1 cellular context compared by ENCODE assay signal in the genomic region with DNA sequence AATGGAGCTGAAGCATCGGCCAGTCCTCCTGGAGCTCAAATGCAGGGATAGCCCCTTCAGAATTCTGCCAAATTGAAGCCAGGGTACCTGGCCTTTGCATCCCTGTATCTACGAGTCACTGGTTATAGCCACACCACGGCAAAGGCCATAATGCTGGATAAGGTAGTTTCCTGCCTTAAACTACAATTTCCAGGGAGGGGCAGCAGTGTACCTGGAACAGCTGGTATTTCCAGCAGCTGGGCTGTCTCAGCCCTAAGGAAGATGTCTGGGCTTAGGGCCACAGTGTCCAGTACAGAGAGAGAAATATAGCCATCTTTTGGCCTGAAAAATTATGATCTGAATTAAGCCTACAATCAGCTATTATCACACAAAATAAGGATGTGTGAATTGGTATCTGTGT.
TF ChIP-seq lines count a peak whose summit lies in the region.

No MANE protein-coding gene starts in this region.

TF ChIP-seq in GM23338, 12 proteins besides CTCF, POLR2A, EP300 and RAD21:
- TF ChIP-seq ZNF462 (CRISPR knock-in tag; IDR thresholded peaks at IDR 0.05), result no peak
- no peak for TF ChIP-seq POLR2AphosphoS5 (IDR thresholded peaks at IDR 0.05; ENCODE audit: low read depth)
- TF ChIP-seq NANOG (IDR thresholded peaks at IDR 0.05; ENCODE audit: borderline replicate concordance), result no peak
- no peak for TF ChIP-seq ETS1 (IDR thresholded peaks at IDR 0.05)
- TF ChIP-seq, protein P1, sequence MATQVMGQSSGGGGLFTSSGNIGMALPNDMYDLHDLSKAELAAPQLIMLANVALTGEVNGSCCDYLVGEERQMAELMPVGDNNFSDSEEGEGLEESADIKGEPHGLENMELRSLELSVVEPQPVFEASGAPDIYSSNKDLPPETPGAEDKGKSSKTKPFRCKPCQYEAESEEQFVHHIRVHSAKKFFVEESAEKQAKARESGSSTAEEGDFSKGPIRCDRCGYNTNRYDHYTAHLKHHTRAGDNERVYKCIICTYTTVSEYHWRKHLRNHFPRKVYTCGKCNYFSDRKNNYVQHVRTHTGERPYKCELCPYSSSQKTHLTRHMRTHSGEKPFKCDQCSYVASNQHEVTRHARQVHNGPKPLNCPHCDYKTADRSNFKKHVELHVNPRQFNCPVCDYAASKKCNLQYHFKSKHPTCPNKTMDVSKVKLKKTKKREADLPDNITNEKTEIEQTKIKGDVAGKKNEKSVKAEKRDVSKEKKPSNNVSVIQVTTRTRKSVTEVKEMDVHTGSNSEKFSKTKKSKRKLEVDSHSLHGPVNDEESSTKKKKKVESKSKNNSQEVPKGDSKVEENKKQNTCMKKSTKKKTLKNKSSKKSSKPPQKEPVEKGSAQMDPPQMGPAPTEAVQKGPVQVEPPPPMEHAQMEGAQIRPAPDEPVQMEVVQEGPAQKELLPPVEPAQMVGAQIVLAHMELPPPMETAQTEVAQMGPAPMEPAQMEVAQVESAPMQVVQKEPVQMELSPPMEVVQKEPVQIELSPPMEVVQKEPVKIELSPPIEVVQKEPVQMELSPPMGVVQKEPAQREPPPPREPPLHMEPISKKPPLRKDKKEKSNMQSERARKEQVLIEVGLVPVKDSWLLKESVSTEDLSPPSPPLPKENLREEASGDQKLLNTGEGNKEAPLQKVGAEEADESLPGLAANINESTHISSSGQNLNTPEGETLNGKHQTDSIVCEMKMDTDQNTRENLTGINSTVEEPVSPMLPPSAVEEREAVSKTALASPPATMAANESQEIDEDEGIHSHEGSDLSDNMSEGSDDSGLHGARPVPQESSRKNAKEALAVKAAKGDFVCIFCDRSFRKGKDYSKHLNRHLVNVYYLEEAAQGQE (IDR thresholded peaks at IDR 0.05; ENCODE audit: unreplicated experiment), result no peak
- no peak for TF ChIP-seq JUNB (IDR thresholded peaks at IDR 0.05; ENCODE audit: unreplicated experiment)
- no peak for TF ChIP-seq ZNF331 (CRISPR knock-in tag; IDR thresholded peaks at IDR 0.05; ENCODE audit: low read depth)
- TF ChIP-seq STAT1 (IDR thresholded peaks at IDR 0.05; ENCODE audit: unreplicated experiment), result no peak
- no peak for TF ChIP-seq EZH2phosphoT487 (IDR thresholded peaks at IDR 0.05; ENCODE audit: unreplicated experiment)
- TF ChIP-seq EZH2 (IDR thresholded peaks at IDR 0.05; ENCODE audit: low read depth, unreplicated experiment), result no peak
